ENCODE assay signal across 7 cellular contexts in genomic region chr6:112919744-112920143, GRCh38.
A peak's percentile ranks its signal among the peaks of the same experiment; 100 is the strongest.
DNase-seq lines count a peak whose midpoint lies in the region; ATAC-seq, FAIRE-seq and TF ChIP-seq lines count a peak whose summit lies in the region.
"Not testable (repeated sequence)": the region's sequence is repeated elsewhere in the genome, so short reads cannot be mapped to it uniquely, and the experiment has no call there.

No MANE protein-coding gene starts in this region.

- 0 out of 2 replicates have a peak overlapping the region, but pooled peaks have one; percentile 69 for H3K27ac ChIP-seq in GM23338 (ENCODE audit: low read depth)
- not testable (repeated sequence) for H3K27ac ChIP-seq in HUES6 (ENCODE audit: low read depth, low read length); K562 (ENCODE audit: extremely low read depth, low read depth, low read length); iPS-18a (ENCODE audit: low read length)

- H3K4me3 ChIP-seq in GM23338, result peak overlapping the region; percentile 45
- peak overlapping the region; percentile 36; the same call in 1 of the 2 replicates for H3K4me3 ChIP-seq in HUES6 (ENCODE audit: low read depth, low read length)
- not testable (repeated sequence) for H3K4me3 ChIP-seq in K562, mucosa of descending colon
- peak overlapping the region; percentile 37 for H3K4me3 ChIP-seq in iPS-18a (ENCODE audit: low read length)

- peak overlapping the region; percentile 71 for H3K4me2 ChIP-seq in GM23338
- H3K4me2 ChIP-seq in K562 (ENCODE audit: insufficient read depth, low read length), result not testable (repeated sequence)

- H3K9me3 Mint-ChIP-seq in GM23338 (peaks cover 15% of the 10 kb centered on the region), progenitor cell of endocrine pancreas (ENCODE audit: low read depth) (peaks cover 18% of the 10 kb centered on the region), type B pancreatic cell (peaks cover 20% of the 10 kb centered on the region)

- not testable (repeated sequence) for H3F3A ChIP-seq in GM23338 (replicated peaks; ENCODE audit: low read depth)

- FAIRE-seq in K562 (lab: Jason Lieb, UNC), result not testable (repeated sequence)

- DNase-seq in GM23338 (ENCODE audit: low spot score); K562 (ENCODE audit: extremely low read depth in 1 of 4, low spot score in 3 of 4); type B pancreatic cell (ENCODE audit: extremely low spot score, unreplicated experiment): not testable (repeated sequence)
- DNase-seq in mucosa of descending colon (peak in 2 of 3 donors; percentile 34 to 35), progenitor cell of endocrine pancreas (ENCODE audit: low spot score, unreplicated experiment) (peak; percentile 16)

- WGBS in K562 (ENCODE audit: insufficient coverage, low coverage, missing lambda C conversion rate), result 4% methylated on average over 2 of the region's 14 CpGs

- not testable (repeated sequence) for H3K4me1 ChIP-seq in GM23338 (ENCODE audit: insufficient read depth); HUES6 (ENCODE audit: control insufficient read depth, insufficient read depth, low read length); K562 (replicated peaks in 1 of 2; ENCODE audit: control insufficient read depth in 2 of 2, insufficient read depth in 2 of 2, low read length in 2 of 2); iPS-18a (ENCODE audit: control insufficient read depth, low read depth, low read length); mucosa of descending colon (ENCODE audit: low read depth)

- not testable (repeated sequence) for H3K27me3 Mint-ChIP-seq in GM23338 (ENCODE audit: insufficient read depth, low read depth, poor library complexity); progenitor cell of endocrine pancreas; type B pancreatic cell

- peaks cover 14% of the 10 kb centered on the region for H3K9me3 ChIP-seq in HUES6 (ENCODE audit: control insufficient read depth, insufficient read depth, low read depth, low read length)
- H3K9me3 ChIP-seq in K562 (replicated peaks; ENCODE audit: control insufficient read depth, insufficient read depth, low read depth, low read length); iPS-18a (ENCODE audit: control insufficient read depth, low read depth, low read length); mucosa of descending colon: not testable (repeated sequence)

- H3K9me1 ChIP-seq in K562 (ENCODE audit: control insufficient read depth, insufficient read depth, low read length), result not testable (repeated sequence)

- not testable (repeated sequence) for H3K36me3 ChIP-seq in GM23338 (ENCODE audit: insufficient read depth); HUES6 (ENCODE audit: control insufficient read depth, insufficient read depth, low read length); K562 (ENCODE audit: control insufficient read depth, insufficient read depth, low read length); iPS-18a (ENCODE audit: control insufficient read depth, low read depth, low read length); mucosa of descending colon (ENCODE audit: low read depth)

- not testable (repeated sequence) for ATAC-seq in GM23338, K562, mucosa of descending colon

- not testable (repeated sequence) for TF ChIP-seq CTCF in GM23338 (conservative IDR thresholded peaks at IDR 0.05; ENCODE audit: low read depth in 2 of 2); K562 (IDR thresholded peaks at IDR 0.05 in 2 of 3, conservative IDR thresholded peaks at IDR 0.05 in 1 of 3; ENCODE audit: insufficient read depth in 2 of 3, low read depth in 1 of 3, low read length in 3 of 3); mucosa of descending colon (IDR thresholded peaks at IDR 0.05); progenitor cell of endocrine pancreas (IDR thresholded peaks at IDR 0.05; ENCODE audit: unreplicated experiment); type B pancreatic cell (conservative IDR thresholded peaks at IDR 0.05)

- not testable (repeated sequence) for H3K9ac ChIP-seq in HUES6 (ENCODE audit: low read length); K562 (ENCODE audit: insufficient read depth in 1 of 2, low read depth in 2 of 2, low read length in 2 of 2); iPS-18a (ENCODE audit: low read length)

- H3K27me3 ChIP-seq in GM23338 (ENCODE audit: insufficient read depth); HUES6 (ENCODE audit: control insufficient read depth, insufficient read depth, low read length); K562 (ENCODE audit: control insufficient read depth in 2 of 2, insufficient read depth in 2 of 2, low read length in 2 of 2); iPS-18a (ENCODE audit: control insufficient read depth, insufficient read depth, low read length): not testable (repeated sequence)

- H3K36me3 Mint-ChIP-seq in GM23338 (ENCODE audit: low read depth), result peaks cover 20% of the 10 kb centered on the region
- not testable (repeated sequence) for H3K36me3 Mint-ChIP-seq in progenitor cell of endocrine pancreas (ENCODE audit: insufficient read depth); type B pancreatic cell

- not testable (repeated sequence) for TF ChIP-seq POLR2A in K562 (conservative IDR thresholded peaks at IDR 0.05)

- H4K20me1 ChIP-seq in GM23338 (replicated peaks; ENCODE audit: insufficient read depth); K562 (replicated peaks; ENCODE audit: control insufficient read depth, insufficient read depth, low read length): not testable (repeated sequence)

- H3K9me2 ChIP-seq in GM23338 (ENCODE audit: insufficient read depth), result not testable (repeated sequence)

- POLR2A ChIA-PET in K562 (lab: Yijun Ruan, JAX), result not testable (repeated sequence)

- 0 out of 2 replicates have a peak overlapping the region, but pooled peaks have one; percentile 72 for H2AFZ ChIP-seq in GM23338
- H2AFZ ChIP-seq in K562 (ENCODE audit: low read depth, low read length), result not testable (repeated sequence)

- H3K79me2 ChIP-seq in GM23338 (replicated peaks; ENCODE audit: insufficient read depth); K562 (ENCODE audit: control insufficient read depth, insufficient read depth, low read length): not testable (repeated sequence)

- CTCF ChIA-PET in K562 (lab: Yijun Ruan, JAX; ENCODE audit: low intra/inter-chr PET ratio), result not testable (repeated sequence)

- TF ChIP-seq EP300 in K562 (IDR thresholded peaks at IDR 0.05; ENCODE audit: low read length), result not testable (repeated sequence)

- peak overlapping the region; percentile 59; the same call in 2 of the 3 replicates for H3K4me3 Mint-ChIP-seq in GM23338
- H3K4me3 Mint-ChIP-seq in progenitor cell of endocrine pancreas (ENCODE audit: low read depth), result peak overlapping the region; percentile 73
- H3K4me3 Mint-ChIP-seq in type B pancreatic cell, result peak overlapping the region; percentile 65

- H3K4me1 Mint-ChIP-seq in GM23338; progenitor cell of endocrine pancreas (ENCODE audit: low read depth); type B pancreatic cell (ENCODE audit: unreplicated experiment): not testable (repeated sequence)

- in situ Hi-C loops in K562 (cut with MboI), result not testable (repeated sequence)

- not testable (repeated sequence) for BruUV-seq in K562 (replicated peaks; lab: Mats Ljungman, UMichigan)

- 0 out of 2 replicates have a peak overlapping the region, but pooled peaks have one; percentile 72 for H3K27ac Mint-ChIP-seq in GM23338
- peak overlapping the region; percentile 85 for H3K27ac Mint-ChIP-seq in progenitor cell of endocrine pancreas
- H3K27ac Mint-ChIP-seq in type B pancreatic cell, result not testable (repeated sequence)

- intact Hi-C loops in K562 (cut with micrococcal nuclease); mucosa of descending colon (cut with DNase I, micrococcal nuclease): not testable (repeated sequence)

- not testable (repeated sequence) for TF ChIP-seq RAD21 in K562 (CRISPR knock-in tag; conservative IDR thresholded peaks at IDR 0.05 in 1 of 2, IDR thresholded peaks at IDR 0.05 in 1 of 2)

TF ChIP-seq in K562, 482 proteins besides CTCF, POLR2A, EP300 and RAD21:
- TF ChIP-seq FOXK2 (conservative IDR thresholded peaks at IDR 0.05 in 1 of 2, IDR thresholded peaks at IDR 0.05 in 1 of 2; ENCODE audit: low read depth in 2 of 2), result peak in 1 of 2 experiments; percentile 39; a peak in 1 of 4 replicates
- TF ChIP-seq YY1 (IDR thresholded peaks at IDR 0.05; ENCODE audit: borderline replicate concordance in 1 of 3, control insufficient read depth in 1 of 3, extremely low read depth in 1 of 3, insufficient read depth in 3 of 3, insufficient read length in 1 of 3, insufficient replicate concordance in 2 of 3, low read depth in 1 of 3, low read length in 2 of 3), result peak in 1 of 3 experiments; percentile 12
- TF ChIP-seq EGR1 (conservative IDR thresholded peaks at IDR 0.05), result 0 out of 2 replicates have a peak, but pooled peaks have one; percentile 20
- 0 out of 4 replicates have a peak, but pooled peaks of 1 of the 2 experiments have one; percentile 33 for TF ChIP-seq MNT (conservative IDR thresholded peaks at IDR 0.05)
- peak; percentile 31 to 71; a peak in 2 of 4 replicates for TF ChIP-seq FOXA3 (CRISPR knock-in tag; conservative IDR thresholded peaks at IDR 0.05 in 1 of 2, IDR thresholded peaks at IDR 0.05 in 1 of 2)
